ENCODE assay signal across 8 cellular contexts in the genomic region with DNA sequence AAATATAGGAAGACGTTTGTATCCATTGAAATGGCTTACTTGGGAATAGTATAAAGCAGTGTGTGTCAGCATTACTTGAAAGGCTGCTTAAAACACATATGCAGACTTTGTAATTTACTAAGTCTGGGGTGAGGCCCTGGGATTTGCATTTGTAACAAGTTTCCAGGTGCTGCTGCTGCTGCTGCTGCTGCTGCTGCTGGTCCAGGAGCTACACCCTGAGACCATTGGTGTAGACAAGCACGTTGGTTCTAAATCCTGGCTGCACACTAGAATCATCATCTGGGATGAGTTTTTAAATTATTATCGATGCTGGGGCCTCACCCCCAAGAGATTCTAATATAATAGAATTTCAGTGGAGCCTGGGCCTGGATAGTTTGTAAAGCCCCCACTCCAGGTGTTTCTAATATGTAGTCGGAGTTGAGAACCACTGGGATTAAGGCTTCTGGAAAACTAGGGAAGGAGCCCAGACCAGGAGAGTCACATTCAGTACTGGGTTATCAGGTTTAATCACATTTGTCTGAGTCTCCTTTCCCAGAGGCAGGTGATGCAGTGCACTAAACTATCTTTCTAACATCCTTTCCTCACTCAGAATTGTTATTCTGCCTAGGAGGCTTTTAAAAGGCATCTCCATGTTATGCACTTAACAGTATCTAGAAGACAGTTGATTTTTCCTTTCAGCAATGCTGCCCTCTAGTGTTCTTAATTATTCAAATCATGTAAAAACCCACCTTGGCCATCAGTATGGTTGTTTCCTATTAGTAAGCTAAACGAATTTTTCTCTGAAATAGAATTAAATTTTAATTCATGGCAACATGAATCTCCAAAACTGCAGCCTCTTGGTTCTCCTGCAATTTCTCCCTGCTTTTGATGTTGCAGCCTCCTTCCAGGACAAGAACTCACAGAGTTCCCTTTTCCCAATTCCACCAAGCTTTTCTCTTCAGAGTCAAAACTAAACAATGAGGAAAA. TPM values are rescaled to one million over a fixed set of nuclear protein-coding genes. Genes with fewer than 3 reads are reported as not detected.
DNase-seq lines count a peak whose midpoint lies in the region; ATAC-seq and TF ChIP-seq lines count a peak whose summit lies in the region.

No MANE protein-coding gene starts in this region.

- no peak overlapping the region for H3K4me3 Mint-ChIP-seq in activated T-cell treated with anti-CD3 and anti-CD28 coated beads, Interleukin-2, amount 50 U/mL, for 4 hours
- H3K4me3 Mint-ChIP-seq in nephron progenitor cell = no peak overlapping the region

- H3K27me3 ChIP-seq in MG63 = peaks cover 2% of the 10 kb centered on the region; the same call in 1 of the 2 replicates

- no peak for DNase-seq in activated T-cell treated with anti-CD3 and anti-CD28 coated beads, Interleukin-2, amount 50 U/mL, for 4 hours
- DNase-seq in activated T-cell treated with anti-CD3 and anti-CD28 coated beads, Interleukin-2, amount 50 U/mL, for 1 hour = no peak
- no peak for DNase-seq in HFF-Myc (ENCODE audit: extremely low read depth, low read depth)
- peak; percentile 7 for DNase-seq in NCI-H1048 (lab: John Stamatoyannopoulos, UW)
- DNase-seq in fibroblast of gingiva (ENCODE audit: low read depth) = peak; percentile 43
- DNase-seq in nephron progenitor cell = peak; percentile 18
- DNase-seq in MG63 = no peak

- H3K27ac Mint-ChIP-seq in nephron progenitor cell = no peak overlapping the region

- H3K36me3 Mint-ChIP-seq in activated T-cell treated with anti-CD3 and anti-CD28 coated beads, Interleukin-2, amount 50 U/mL, for 4 hours (ENCODE audit: insufficient read depth) = no peaks in the 10 kb centered on the region
- H3K36me3 Mint-ChIP-seq in nephron progenitor cell (ENCODE audit: low read depth) = no peaks in the 10 kb centered on the region

- H3K9me3 ChIP-seq in MG63 = no peaks in the 10 kb centered on the region

- H3K27me3 Mint-ChIP-seq in activated T-cell treated with anti-CD3 and anti-CD28 coated beads, Interleukin-2, amount 50 U/mL, for 4 hours (ENCODE audit: low read depth) = peaks cover 8% of the 10 kb centered on the region
- H3K27me3 Mint-ChIP-seq in nephron progenitor cell (ENCODE audit: low read depth, poor library complexity) = peaks cover 9% of the 10 kb centered on the region

- TF ChIP-seq CTCF in HFF-Myc (IDR thresholded peaks at IDR 0.05; ENCODE audit: low read depth, low read length, missing control alignments) (peak; percentile 20), nephron progenitor cell (IDR thresholded peaks at IDR 0.05) (peak; percentile 74)

- peaks cover 7% of the 10 kb centered on the region for H3K4me1 Mint-ChIP-seq in activated T-cell treated with anti-CD3 and anti-CD28 coated beads, Interleukin-2, amount 50 U/mL, for 4 hours (ENCODE audit: low read depth)
- no peaks in the 10 kb centered on the region for H3K4me1 Mint-ChIP-seq in nephron progenitor cell

- H3K4me3 ChIP-seq in HFF-Myc (replicated peaks; ENCODE audit: low read depth, low read length) = no peak overlapping the region
- no peak overlapping the region for H3K4me3 ChIP-seq in MG63

- H3K9me3 Mint-ChIP-seq in activated T-cell treated with anti-CD3 and anti-CD28 coated beads, Interleukin-2, amount 50 U/mL, for 4 hours = no peaks in the 10 kb centered on the region
- no peaks in the 10 kb centered on the region for H3K9me3 Mint-ChIP-seq in nephron progenitor cell

- no peaks in the 10 kb centered on the region for H3K36me3 ChIP-seq in MG63

- ATAC-seq in activated T-cell treated with anti-CD3 and anti-CD28 coated beads, Interleukin-2, amount 50 U/mL, for 4 hours = peak; percentile 64 to 65
- peak; percentile 83 for ATAC-seq in SK-N-SH treated with all-trans-retinoic acid at 6 μM for 48 hours

TF ChIP-seq in SK-N-SH treated with all-trans-retinoic acid at 6 μM for 48 hours, 23 proteins besides CTCF, POLR2A, EP300 and RAD21:
- TF ChIP-seq ARNTL (CRISPR knock-in tag; IDR thresholded peaks at IDR 0.05; ENCODE audit: borderline replicate concordance, low read depth) = no peak
- no peak for TF ChIP-seq ESRRG (CRISPR knock-in tag; IDR thresholded peaks at IDR 0.05)
- TF ChIP-seq TCF4 (CRISPR knock-in tag; IDR thresholded peaks at IDR 0.05; ENCODE audit: borderline replicate concordance) = no peak
- no peak for TF ChIP-seq GLIS3 (CRISPR knock-in tag; IDR thresholded peaks at IDR 0.05)
- no peak for TF ChIP-seq ZFP30 (CRISPR knock-in tag; IDR thresholded peaks at IDR 0.05)
- no peak for TF ChIP-seq OSR1 (CRISPR knock-in tag; IDR thresholded peaks at IDR 0.05)
- TF ChIP-seq RARB (CRISPR knock-in tag; IDR thresholded peaks at IDR 0.05) = no peak
- no peak for TF ChIP-seq SNAI2 (CRISPR knock-in tag; IDR thresholded peaks at IDR 0.05)
- no peak for TF ChIP-seq ZNF8 (CRISPR knock-in tag; IDR thresholded peaks at IDR 0.05)
TF ChIP-seq in SK-N-SH treated with all-trans-retinoic acid at 6 μM for 48 hours: peak in this region for 0.

RNA-seq across cellular contexts. Expression of gene SSR3, which starts 45.4 kb away (rescaled TPM):
- total RNA-seq in activated T-cell treated with anti-CD3 and anti-CD28 coated beads, Interleukin-2, amount 50 U/mL, for 4 hours = 100 to 1,000 TPM; 133 to 153 (median 138) TPM
- 191 and 261 TPM in 2 replicates for total RNA-seq in MG63 (2014; rRNA removed; shearing (Covaris generic); ENCODE audit: low replicate concordance)

Comparison
In these comparisons a context has a peak if more than half of its experiments do, and no peak if none do; other contexts are left out.
1. DNase-seq: peak in NCI-H1048 (single experiment), fibroblast of gingiva (single experiment) and nephron progenitor cell (single experiment); none in activated T-cell treated with anti-CD3 and anti-CD28 coated beads, Interleukin-2, amount 50 U/mL, for 4 hours (single experiment), activated T-cell treated with anti-CD3 and anti-CD28 coated beads, Interleukin-2, amount 50 U/mL, for 1 hour (single experiment), HFF-Myc (single experiment) and MG63 (single experiment).